In the genomic region with DNA sequence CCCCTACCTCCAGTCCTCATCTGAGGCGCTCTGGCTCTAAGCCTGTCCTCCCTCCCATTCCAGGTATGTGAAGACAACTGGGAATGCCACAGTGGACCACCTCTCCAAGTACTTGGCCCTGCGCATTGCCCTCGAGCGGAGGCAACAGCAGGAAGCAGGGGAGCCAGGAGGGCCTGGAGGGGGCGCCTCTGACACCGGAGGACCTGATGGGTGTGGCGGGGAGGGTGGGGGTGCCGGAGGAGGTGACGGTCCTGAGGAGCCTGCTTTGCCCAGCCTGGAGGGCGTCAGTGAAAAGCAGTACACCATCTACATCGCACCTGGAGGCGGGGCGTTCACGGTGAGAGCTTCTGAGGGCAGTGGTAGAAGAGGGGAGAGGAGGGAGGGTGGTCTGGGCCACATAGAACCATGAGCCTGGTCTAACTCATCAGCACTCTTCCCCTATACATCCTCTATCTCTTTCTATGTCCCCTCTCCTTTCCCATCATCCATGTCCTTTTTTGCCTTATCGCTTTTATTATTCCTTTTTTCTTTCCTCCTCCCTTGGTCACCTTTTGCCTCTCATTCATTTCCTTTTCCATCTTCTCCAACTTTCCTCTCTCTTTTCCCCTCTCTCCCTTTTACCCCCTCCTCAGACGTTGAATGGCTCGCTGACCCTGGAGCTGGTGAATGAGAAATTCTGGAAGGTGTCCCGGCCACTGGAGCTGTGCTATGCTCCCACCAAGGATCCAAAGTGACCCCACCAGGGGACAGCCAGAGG, we compare ENCODE assay signal across 1 cellular context.
TF ChIP-seq lines count a peak whose summit lies in the region.

No MANE protein-coding gene starts in this region.

TF ChIP-seq in HEK293, 187 proteins besides CTCF, POLR2A, EP300 and RAD21 (continued from another document):
- TF ChIP-seq ZNF530 (tag by site-specific recombination; IDR thresholded peaks at IDR 0.05; ENCODE audit: low read depth) (no peak), PRDM1 (tag by site-specific recombination; IDR thresholded peaks at IDR 0.05) (peak; percentile 95), ZNF560 (tag by site-specific recombination; IDR thresholded peaks at IDR 0.05; ENCODE audit: borderline replicate concordance) (no peak), ZNF391 (tag by site-specific recombination; IDR thresholded peaks at IDR 0.05; ENCODE audit: borderline replicate concordance, low read depth) (no peak), ZNF146 (tag by site-specific recombination; IDR thresholded peaks at IDR 0.05) (no peak), ZNF335 (tag by site-specific recombination; conservative IDR thresholded peaks at IDR 0.05) (no peak), ZNF398 (tag by site-specific recombination; IDR thresholded peaks at IDR 0.05) (no peak), HOXD13 (CRISPR knock-in tag; IDR thresholded peaks at IDR 0.05; ENCODE audit: borderline replicate concordance) (no peak), ZNF133 (tag by site-specific recombination; IDR thresholded peaks at IDR 0.05) (no peak), ZNF776 (tag by site-specific recombination; IDR thresholded peaks at IDR 0.05; ENCODE audit: borderline replicate concordance) (no peak), KLF1 (tag by site-specific recombination; IDR thresholded peaks at IDR 0.05) (peak; percentile 28), ZBTB26 (tag by site-specific recombination; optimal IDR thresholded peaks at IDR 0.05) (no peak), ZNF121 (tag by site-specific recombination; IDR thresholded peaks at IDR 0.05) (no peak), ZNF175 (tag by site-specific recombination; IDR thresholded peaks at IDR 0.05) (no peak), ZNF18 (tag by site-specific recombination; IDR thresholded peaks at IDR 0.05) (no peak), ZNF366 (tag by site-specific recombination; conservative IDR thresholded peaks at IDR 0.05) (peak; percentile 55; the same call in 1 of the 2 replicates), SP2 (tag by site-specific recombination; IDR thresholded peaks at IDR 0.05) (no peak), OSR2 (tag by site-specific recombination; IDR thresholded peaks at IDR 0.05) (no peak), HOXC10 (CRISPR knock-in tag; IDR thresholded peaks at IDR 0.05) (no peak), MZF1 (tag by site-specific recombination; IDR thresholded peaks at IDR 0.05; ENCODE audit: borderline replicate concordance) (no peak)
- TF ChIP-seq, protein P1, sequence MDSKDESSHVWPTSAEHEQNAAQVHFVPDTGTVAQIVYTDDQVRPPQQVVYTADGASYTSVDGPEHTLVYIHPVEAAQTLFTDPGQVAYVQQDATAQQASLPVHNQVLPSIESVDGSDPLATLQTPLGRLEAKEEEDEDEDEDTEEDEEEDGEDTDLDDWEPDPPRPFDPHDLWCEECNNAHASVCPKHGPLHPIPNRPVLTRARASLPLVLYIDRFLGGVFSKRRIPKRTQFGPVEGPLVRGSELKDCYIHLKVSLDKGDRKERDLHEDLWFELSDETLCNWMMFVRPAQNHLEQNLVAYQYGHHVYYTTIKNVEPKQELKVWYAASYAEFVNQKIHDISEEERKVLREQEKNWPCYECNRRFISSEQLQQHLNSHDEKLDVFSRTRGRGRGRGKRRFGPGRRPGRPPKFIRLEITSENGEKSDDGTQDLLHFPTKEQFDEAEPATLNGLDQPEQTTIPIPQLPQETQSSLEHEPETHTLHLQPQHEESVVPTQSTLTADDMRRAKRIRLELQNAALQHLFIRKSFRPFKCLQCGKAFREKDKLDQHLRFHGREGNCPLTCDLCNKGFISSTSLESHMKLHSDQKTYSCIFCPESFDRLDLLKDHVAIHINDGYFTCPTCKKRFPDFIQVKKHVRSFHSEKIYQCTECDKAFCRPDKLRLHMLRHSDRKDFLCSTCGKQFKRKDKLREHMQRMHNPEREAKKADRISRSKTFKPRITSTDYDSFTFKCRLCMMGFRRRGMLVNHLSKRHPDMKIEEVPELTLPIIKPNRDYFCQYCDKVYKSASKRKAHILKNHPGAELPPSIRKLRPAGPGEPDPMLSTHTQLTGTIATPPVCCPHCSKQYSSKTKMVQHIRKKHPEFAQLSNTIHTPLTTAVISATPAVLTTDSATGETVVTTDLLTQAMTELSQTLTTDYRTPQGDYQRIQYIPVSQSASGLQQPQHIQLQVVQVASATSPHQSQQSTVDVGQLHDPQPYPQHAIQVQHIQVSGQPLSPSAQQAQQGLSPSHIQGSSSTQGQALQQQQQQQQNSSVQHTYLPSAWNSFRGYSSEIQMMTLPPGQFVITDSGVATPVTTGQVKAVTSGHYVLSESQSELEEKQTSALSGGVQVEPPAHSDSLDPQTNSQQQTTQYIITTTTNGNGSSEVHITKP (tag by site-specific recombination; IDR thresholded peaks at IDR 0.05) = no peak
- TF ChIP-seq, protein P2, sequence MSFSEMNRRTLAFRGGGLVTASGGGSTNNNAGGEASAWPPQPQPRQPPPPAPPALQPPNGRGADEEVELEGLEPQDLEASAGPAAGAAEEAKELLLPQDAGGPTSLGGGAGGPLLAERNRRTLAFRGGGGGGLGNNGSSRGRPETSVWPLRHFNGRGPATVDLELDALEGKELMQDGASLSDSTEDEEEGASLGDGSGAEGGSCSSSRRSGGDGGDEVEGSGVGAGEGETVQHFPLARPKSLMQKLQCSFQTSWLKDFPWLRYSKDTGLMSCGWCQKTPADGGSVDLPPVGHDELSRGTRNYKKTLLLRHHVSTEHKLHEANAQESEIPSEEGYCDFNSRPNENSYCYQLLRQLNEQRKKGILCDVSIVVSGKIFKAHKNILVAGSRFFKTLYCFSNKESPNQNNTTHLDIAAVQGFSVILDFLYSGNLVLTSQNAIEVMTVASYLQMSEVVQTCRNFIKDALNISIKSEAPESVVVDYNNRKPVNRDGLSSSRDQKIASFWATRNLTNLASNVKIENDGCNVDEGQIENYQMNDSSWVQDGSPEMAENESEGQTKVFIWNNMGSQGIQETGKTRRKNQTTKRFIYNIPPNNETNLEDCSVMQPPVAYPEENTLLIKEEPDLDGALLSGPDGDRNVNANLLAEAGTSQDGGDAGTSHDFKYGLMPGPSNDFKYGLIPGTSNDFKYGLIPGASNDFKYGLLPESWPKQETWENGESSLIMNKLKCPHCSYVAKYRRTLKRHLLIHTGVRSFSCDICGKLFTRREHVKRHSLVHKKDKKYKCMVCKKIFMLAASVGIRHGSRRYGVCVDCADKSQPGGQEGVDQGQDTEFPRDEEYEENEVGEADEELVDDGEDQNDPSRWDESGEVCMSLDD (tag by site-specific recombination; IDR thresholded peaks at IDR 0.05) = no peak
